9 cellular contexts compared by ENCODE assay signal in genomic region chr12:71756054-71756675, GRCh38. TPM values are rescaled to one million over a fixed set of nuclear protein-coding genes. Genes with fewer than 3 reads are reported as not detected.
DNase-seq lines count a peak whose midpoint lies in the region; ATAC-seq and TF ChIP-seq lines count a peak whose summit lies in the region.
"Had no signal": no experiment of that assay in that cellular context is flagged by ENCODE, and none has a peak within 500 bp of the region (broad histone marks: within the 10 kb centered on the region; RNA-seq: fewer than 3 reads in every experiment).

No MANE protein-coding gene starts in this region.

- ATAC-seq in Right ventricle myocardium inferior = peak; percentile 37
- no peak for ATAC-seq in GM19328 (IDR thresholded peaks at IDR 0.05; ENCODE audit: unreplicated experiment)
- ATAC-seq in GM21529 (IDR thresholded peaks at IDR 0.05; ENCODE audit: unreplicated experiment) = no peak

- H3K36me3 ChIP-seq in colonic mucosa = no peaks in the 10 kb centered on the region

- intact Hi-C loops in Right ventricle myocardium inferior (cut with DNase I) = no loop called here
- intact Hi-C loops in cardiac septum (cut with DNase I) = no loop called here
- intact Hi-C loops in colonic mucosa (cut with DNase I) = loop anchor here (10.0 kb wide), 1 partner anchor 91 kb away; the partner anchor contains the start of genes THAP2 and ZFC3H1

- H3K4me3 ChIP-seq in colonic mucosa = peak overlapping the region; percentile 74
- peak overlapping the region; percentile 83 for H3K4me3 ChIP-seq in mononuclear cell (ENCODE audit: low read length)

- H3K4me1 ChIP-seq in colonic mucosa (no peaks in the 10 kb centered on the region), mononuclear cell (ENCODE audit: insufficient read depth, low read length) (peaks cover 29% of the 10 kb centered on the region)

- no peaks in the 10 kb centered on the region for H3K9me3 ChIP-seq in colonic mucosa
- H3K9me3 ChIP-seq in mononuclear cell (ENCODE audit: low read depth, low read length) = peaks cover 16% of the 10 kb centered on the region

- H3K27me3 ChIP-seq in colonic mucosa = no peaks in the 10 kb centered on the region
- peaks cover 12% of the 10 kb centered on the region for H3K27me3 ChIP-seq in mononuclear cell (ENCODE audit: insufficient read depth, low read length)

- peak overlapping the region; percentile 86 for H3K27ac ChIP-seq in colonic mucosa

- DNase-seq in Right ventricle myocardium inferior (ENCODE audit: missing footprints) (no peak), cardiac septum (ENCODE audit: low spot score) (no peak), colonic mucosa (no peak), ecto neural progenitor cell (ENCODE audit: low spot score) (no peak), DMS79 (lab: John Stamatoyannopoulos, UW) (no peak)
- DNase-seq: T1000 had no signal

- TF ChIP-seq CTCF in colonic mucosa (IDR thresholded peaks at IDR 0.05) = no peak

- H3K9ac ChIP-seq in colonic mucosa (ENCODE audit: low read depth in 2 of 2, low read length in 2 of 2) = peak overlapping the region in 1 of 2 donors; percentile 97

RNA-seq across cellular contexts. Expression of gene RAB21, which starts 1.5 kb away (rescaled TPM):
- total RNA-seq in Right ventricle myocardium inferior (167 TPM), cardiac septum (191 TPM), colonic mucosa (10 to 100 TPM; 52.5 to 75.1 TPM), mononuclear cell (43.0 TPM)
